19 cellular contexts compared by ENCODE assay signal in the genomic region with DNA sequence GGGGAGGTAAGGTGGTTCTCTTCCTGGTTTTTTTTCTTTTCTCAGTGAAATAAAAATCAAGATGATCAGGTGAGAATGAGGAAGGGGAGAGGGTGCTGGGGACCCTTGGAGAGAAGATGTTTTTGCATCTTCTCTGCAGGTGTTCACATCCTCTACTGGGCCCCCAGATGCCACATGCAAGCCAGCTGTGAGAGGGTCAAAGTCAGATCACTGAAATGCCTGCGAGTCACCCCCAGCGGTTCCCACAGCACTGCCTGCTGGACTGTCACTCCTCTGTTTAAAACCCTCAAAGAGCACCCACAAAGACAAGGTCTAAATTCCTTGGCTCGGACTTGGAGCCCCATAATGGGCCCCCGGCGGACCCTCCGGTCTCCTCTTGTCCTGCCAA.
DNase-seq lines count a peak whose midpoint lies in the region; ATAC-seq and TF ChIP-seq lines count a peak whose summit lies in the region.
"Had no signal": no experiment of that assay in that cellular context is flagged by ENCODE, and none has a peak within 500 bp of the region (broad histone marks: within the 10 kb centered on the region; RNA-seq: fewer than 3 reads in every experiment).

No MANE protein-coding gene starts in this region.

- peaks cover 8% of the 10 kb centered on the region for H3K27me3 Mint-ChIP-seq in activated CD4-positive, alpha-beta T cell treated with anti-CD3 and anti-CD28 coated beads, Interleukin-2, amount 10 ng/mL, durations not matched to agents 24 days and 14 days
- H3K27me3 Mint-ChIP-seq in CD4-positive, alpha-beta T cell: no peaks in the 10 kb centered on the region
- no peaks in the 10 kb centered on the region for H3K27me3 Mint-ChIP-seq in WTC11 (ENCODE audit: low read depth)
- peaks cover 0 to 8% (median 0%) of the 10 kb centered on the region in 5 donors for H3K27me3 Mint-ChIP-seq in naive thymus-derived CD4-positive, alpha-beta T cell

- no peaks in the 10 kb centered on the region for H3K36me3 Mint-ChIP-seq in activated CD4-positive, alpha-beta T cell treated with anti-CD3 and anti-CD28 coated beads, Interleukin-2, amount 10 ng/mL, durations not matched to agents 24 days and 14 days (ENCODE audit: low read depth)
- H3K36me3 Mint-ChIP-seq in CD4-positive, alpha-beta T cell (ENCODE audit: low read depth): no peaks in the 10 kb centered on the region
- H3K36me3 Mint-ChIP-seq in WTC11: no peaks in the 10 kb centered on the region
- peaks cover 0 to 3% (median 0%) of the 10 kb centered on the region in 5 donors for H3K36me3 Mint-ChIP-seq in naive thymus-derived CD4-positive, alpha-beta T cell

- intact Hi-C loops in activated CD4-positive, alpha-beta T cell treated with anti-CD3 and anti-CD28 coated beads, Interleukin-2, amount 10 ng/mL, durations not matched to agents 24 days and 14 days (cut with micrococcal nuclease): no loop called here
- intact Hi-C loops in CD4-positive, alpha-beta T cell (cut with DNase I, micrococcal nuclease): no loop called here
- intact Hi-C loops in naive thymus-derived CD4-positive, alpha-beta T cell (cut with micrococcal nuclease): loop anchor here in 1 of 2 donors (5.0 kb wide), 1 partner anchor 41 kb away; no protein-coding TSS in a partner anchor
- intact Hi-C loops in body of pancreas (cut with DNase I): no loop called here

- no peak for TF ChIP-seq CTCF in CD4-positive, alpha-beta T cell (IDR thresholded peaks at IDR 0.05)
- no peak for TF ChIP-seq CTCF in WTC11 (IDR thresholded peaks at IDR 0.05)
- TF ChIP-seq CTCF in body of pancreas (IDR thresholded peaks at IDR 0.05): no peak

- no peaks in the 10 kb centered on the region for H3K9me3 Mint-ChIP-seq in activated CD4-positive, alpha-beta T cell treated with anti-CD3 and anti-CD28 coated beads, Interleukin-2, amount 10 ng/mL, durations not matched to agents 24 days and 14 days
- H3K9me3 Mint-ChIP-seq in CD4-positive, alpha-beta T cell: no peaks in the 10 kb centered on the region
- no peaks in the 10 kb centered on the region for H3K9me3 Mint-ChIP-seq in WTC11
- peaks cover 0 to 1% (median 0%) of the 10 kb centered on the region in 11 donors for H3K9me3 Mint-ChIP-seq in naive thymus-derived CD4-positive, alpha-beta T cell
- H3K9me3 Mint-ChIP-seq: activated T-cell treated with anti-CD3 and anti-CD28 coated beads, Interleukin-2, amount 50 U/mL, for 4 hours had no signal

- POLR2A ChIA-PET in CD4-positive, alpha-beta T cell (lab: Charles Lee): no interaction called here
- POLR2A ChIA-PET in WTC11 (lab: Charles Lee): no interaction called here
- POLR2A ChIA-PET in naive thymus-derived CD4-positive, alpha-beta T cell (lab: Charles Lee): no interaction called here

- peaks cover 0 to 8% of the 10 kb centered on the region in 2 donors for H3K4me1 ChIP-seq in naive thymus-derived CD4-positive, alpha-beta T cell (ENCODE audit: control insufficient read depth in 2 of 2, insufficient read depth in 2 of 2, low read length in 2 of 2)
- no peaks in the 10 kb centered on the region for H3K4me1 ChIP-seq in body of pancreas
- H3K4me1 ChIP-seq: foreskin keratinocyte, uterus had no signal

- no peak overlapping the region for H3K27ac Mint-ChIP-seq in activated CD4-positive, alpha-beta T cell treated with anti-CD3 and anti-CD28 coated beads, Interleukin-2, amount 10 ng/mL, durations not matched to agents 24 days and 14 days
- no peak overlapping the region for H3K27ac Mint-ChIP-seq in CD4-positive, alpha-beta T cell
- H3K27ac Mint-ChIP-seq in WTC11: no peak overlapping the region
- peak overlapping the region in 8 of 9 donors; percentile 11 to 86 (median 78) for H3K27ac Mint-ChIP-seq in naive thymus-derived CD4-positive, alpha-beta T cell

- TF ChIP-seq POLR2A in body of pancreas (IDR thresholded peaks at IDR 0.05): no peak

- no peak for ATAC-seq in CD4-positive, alpha-beta T cell (ENCODE audit: poor library complexity)
- ATAC-seq in WTC11 (peak; percentile 15), HG03520 (IDR thresholded peaks at IDR 0.05; ENCODE audit: unreplicated experiment) (no peak), body of pancreas (no peak), HG02973 (IDR thresholded peaks at IDR 0.05; ENCODE audit: unreplicated experiment) (no peak)
- ATAC-seq in naive thymus-derived CD4-positive, alpha-beta T cell: no peak

- no peaks in the 10 kb centered on the region for H3K27me3 ChIP-seq in CD4-positive, alpha-beta T cell (ENCODE audit: control insufficient read depth, insufficient read depth, low read length)
- no peaks in the 10 kb centered on the region for H3K27me3 ChIP-seq in naive thymus-derived CD4-positive, alpha-beta T cell (ENCODE audit: control insufficient read depth in 2 of 2, insufficient read depth in 2 of 2, low read length in 2 of 2)
- H3K27me3 ChIP-seq in body of pancreas: no peaks in the 10 kb centered on the region
- H3K27me3 ChIP-seq: dorsolateral prefrontal cortex, uterus had no signal

- CTCF ChIA-PET in CD4-positive, alpha-beta T cell (lab: Charles Lee): no interaction called here
- CTCF ChIA-PET in WTC11 (lab: Charles Lee): no interaction called here
- CTCF ChIA-PET in naive thymus-derived CD4-positive, alpha-beta T cell (lab: Charles Lee): no interaction called here

- peaks cover 5% of the 10 kb centered on the region for H3K4me1 Mint-ChIP-seq in activated CD4-positive, alpha-beta T cell treated with anti-CD3 and anti-CD28 coated beads, Interleukin-2, amount 10 ng/mL, durations not matched to agents 24 days and 14 days
- peaks cover 21% of the 10 kb centered on the region for H3K4me1 Mint-ChIP-seq in CD4-positive, alpha-beta T cell (ENCODE audit: low read depth)
- peaks cover 18% of the 10 kb centered on the region for H3K4me1 Mint-ChIP-seq in WTC11
- peaks cover 7 to 37% (median 28%) of the 10 kb centered on the region in 7 donors for H3K4me1 Mint-ChIP-seq in naive thymus-derived CD4-positive, alpha-beta T cell

- peak overlapping the region; percentile 53 for H3K4me3 Mint-ChIP-seq in activated CD4-positive, alpha-beta T cell treated with anti-CD3 and anti-CD28 coated beads, Interleukin-2, amount 10 ng/mL, durations not matched to agents 24 days and 14 days
- H3K4me3 Mint-ChIP-seq in CD4-positive, alpha-beta T cell: peak overlapping the region; percentile 12
- H3K4me3 Mint-ChIP-seq in WTC11: no peak overlapping the region
- H3K4me3 Mint-ChIP-seq in naive thymus-derived CD4-positive, alpha-beta T cell: peak overlapping the region; percentile 5 to 85 (median 70)

- DNase-seq in activated CD4-positive, alpha-beta T cell treated with anti-CD3 and anti-CD28 coated beads, Interleukin-2, amount 10 ng/mL, durations not matched to agents 24 days and 14 days: no peak
- DNase-seq in activated CD4-positive, alpha-beta T cell treated with anti-CD3 and anti-CD28 coated beads for 4 hours: no peak
- DNase-seq in CD4-positive, alpha-beta T cell: no peak
- DNase-seq in WTC11 (ENCODE audit: low spot score) (no peak), body of pancreas (no peak)
- no peak for DNase-seq in naive thymus-derived CD4-positive, alpha-beta T cell
- DNase-seq: activated T-cell treated with anti-CD3 and anti-CD28 coated beads, Interleukin-2, amount 50 U/mL, for 4 hours; amygdala; central memory CD4-positive, alpha-beta T cell; dorsolateral prefrontal cortex; NCI-H1694 treated with DMSO at 0.1 percent for 48 hours; NCI-H2227 treated with DMSO at 0.1 percent for 48 hours; NCI-H748 treated with DMSO at 0.1 percent for 48 hours; Right ventricle myocardium superior; stimulated activated CD4-positive, alpha-beta T cell treated with anti-CD3 and anti-CD28 coated beads, Interleukin-12 subunit alpha, Interleukin-12 subunit beta, amount 100 ng/mL, for 4 hours; uterus had no signal

- no peaks in the 10 kb centered on the region for H3K36me3 ChIP-seq in naive thymus-derived CD4-positive, alpha-beta T cell (ENCODE audit: control insufficient read depth in 2 of 3, insufficient read depth in 3 of 3, low read length in 3 of 3)
- H3K36me3 ChIP-seq in body of pancreas (replicated peaks in 1 of 2; ENCODE audit: insufficient read depth in 1 of 2, low read depth in 2 of 2): no peaks in the 10 kb centered on the region
- H3K36me3 ChIP-seq: uterus had no signal

- 74 to 82% methylated on average over 6 of the region's 6 CpGs for WGBS in body of pancreas, 2 donors

- no peak overlapping the region for H3K27ac ChIP-seq in CD4-positive, alpha-beta T cell (ENCODE audit: low read depth, low read length)
- no peak overlapping the region for H3K27ac ChIP-seq in naive thymus-derived CD4-positive, alpha-beta T cell (ENCODE audit: low read depth, low read length)
- no peak overlapping the region for H3K27ac ChIP-seq in body of pancreas
- H3K27ac ChIP-seq: foreskin keratinocyte, uterus had no signal

- no peaks in the 10 kb centered on the region for H3K9me3 ChIP-seq in CD4-positive, alpha-beta T cell (ENCODE audit: control insufficient read depth, low read length)
- no peaks in the 10 kb centered on the region for H3K9me3 ChIP-seq in naive thymus-derived CD4-positive, alpha-beta T cell (ENCODE audit: control insufficient read depth in 2 of 3, low read length in 3 of 3)
- no peaks in the 10 kb centered on the region for H3K9me3 ChIP-seq in body of pancreas
- H3K9me3 ChIP-seq: uterus had no signal

- no peak overlapping the region for H3K4me3 ChIP-seq in naive thymus-derived CD4-positive, alpha-beta T cell (ENCODE audit: low read length)
- H3K4me3 ChIP-seq in body of pancreas: no peak overlapping the region
- H3K4me3 ChIP-seq: dorsolateral prefrontal cortex, uterus had no signal

TF ChIP-seq in WTC11, 78 proteins besides CTCF, POLR2A, EP300 and RAD21 (continues in another document):
- TF ChIP-seq, protein P1, sequence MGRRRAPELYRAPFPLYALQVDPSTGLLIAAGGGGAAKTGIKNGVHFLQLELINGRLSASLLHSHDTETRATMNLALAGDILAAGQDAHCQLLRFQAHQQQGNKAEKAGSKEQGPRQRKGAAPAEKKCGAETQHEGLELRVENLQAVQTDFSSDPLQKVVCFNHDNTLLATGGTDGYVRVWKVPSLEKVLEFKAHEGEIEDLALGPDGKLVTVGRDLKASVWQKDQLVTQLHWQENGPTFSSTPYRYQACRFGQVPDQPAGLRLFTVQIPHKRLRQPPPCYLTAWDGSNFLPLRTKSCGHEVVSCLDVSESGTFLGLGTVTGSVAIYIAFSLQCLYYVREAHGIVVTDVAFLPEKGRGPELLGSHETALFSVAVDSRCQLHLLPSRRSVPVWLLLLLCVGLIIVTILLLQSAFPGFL (CRISPR knock-in tag; IDR thresholded peaks at IDR 0.05; ENCODE audit: borderline replicate concordance): no peak
- TF ChIP-seq ZNF317 (CRISPR knock-in tag; IDR thresholded peaks at IDR 0.05; ENCODE audit: borderline replicate concordance, low read depth): no peak
- TF ChIP-seq, protein P2, sequence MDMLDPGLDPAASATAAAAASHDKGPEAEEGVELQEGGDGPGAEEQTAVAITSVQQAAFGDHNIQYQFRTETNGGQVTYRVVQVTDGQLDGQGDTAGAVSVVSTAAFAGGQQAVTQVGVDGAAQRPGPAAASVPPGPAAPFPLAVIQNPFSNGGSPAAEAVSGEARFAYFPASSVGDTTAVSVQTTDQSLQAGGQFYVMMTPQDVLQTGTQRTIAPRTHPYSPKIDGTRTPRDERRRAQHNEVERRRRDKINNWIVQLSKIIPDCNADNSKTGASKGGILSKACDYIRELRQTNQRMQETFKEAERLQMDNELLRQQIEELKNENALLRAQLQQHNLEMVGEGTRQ (CRISPR knock-in tag; IDR thresholded peaks at IDR 0.05): no peak
- TF ChIP-seq SP1 (CRISPR knock-in tag; conservative IDR thresholded peaks at IDR 0.05): no peak
- TF ChIP-seq SMAD4 (CRISPR knock-in tag; IDR thresholded peaks at IDR 0.05): no peak

Comparison
In these comparisons a context has a peak if more than half of its experiments do, and no peak if none do; other contexts are left out.
1. H3K27ac Mint-ChIP-seq: peak in naive thymus-derived CD4-positive, alpha-beta T cell (8 of 9); none in activated CD4-positive, alpha-beta T cell treated with anti-CD3 and anti-CD28 coated beads, Interleukin-2, amount 10 ng/mL, durations not matched to agents 24 days and 14 days (single experiment), CD4-positive, alpha-beta T cell (single experiment) and WTC11 (single experiment).